1 cellular context compared by ENCODE assay signal in the genomic region with DNA sequence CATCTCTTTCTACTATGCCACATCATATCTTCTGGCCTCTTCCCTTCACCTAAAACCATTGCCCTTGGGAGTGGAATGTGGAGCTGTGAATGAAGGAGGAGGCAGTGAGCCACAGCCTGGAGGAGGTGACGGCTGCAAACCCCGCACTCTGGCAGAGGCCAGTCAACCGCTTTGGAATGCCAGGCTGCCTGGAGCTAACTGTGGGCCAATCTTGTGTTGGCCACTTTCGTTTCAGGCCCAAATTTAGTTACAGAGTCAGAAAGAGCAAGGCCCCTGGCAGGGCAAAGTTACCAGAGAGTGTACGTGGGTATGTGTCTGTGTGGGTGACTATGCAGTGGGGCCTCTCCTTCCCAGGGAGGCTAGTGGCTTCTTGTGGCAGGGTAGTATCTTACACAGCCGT.
TF ChIP-seq lines count a peak whose summit lies in the region.

No MANE protein-coding gene starts in this region.

TF ChIP-seq in SK-N-SH treated with all-trans-retinoic acid at 6 μM for 48 hours, 23 proteins besides CTCF, POLR2A, EP300 and RAD21 (continued from another document):
- no peak for TF ChIP-seq BACH2 (CRISPR knock-in tag; IDR thresholded peaks at IDR 0.05; ENCODE audit: borderline replicate concordance)
- TF ChIP-seq SNAI2 (CRISPR knock-in tag; IDR thresholded peaks at IDR 0.05), result no peak
- TF ChIP-seq ZNF8 (CRISPR knock-in tag; IDR thresholded peaks at IDR 0.05), result no peak
- TF ChIP-seq ZFP30 (CRISPR knock-in tag; IDR thresholded peaks at IDR 0.05), result no peak
- no peak for TF ChIP-seq CSRNP3 (CRISPR knock-in tag; IDR thresholded peaks at IDR 0.05)
- TF ChIP-seq TCF4 (CRISPR knock-in tag; IDR thresholded peaks at IDR 0.05; ENCODE audit: borderline replicate concordance), result no peak
- TF ChIP-seq RARB (CRISPR knock-in tag; IDR thresholded peaks at IDR 0.05), result no peak
- TF ChIP-seq, protein P1, sequence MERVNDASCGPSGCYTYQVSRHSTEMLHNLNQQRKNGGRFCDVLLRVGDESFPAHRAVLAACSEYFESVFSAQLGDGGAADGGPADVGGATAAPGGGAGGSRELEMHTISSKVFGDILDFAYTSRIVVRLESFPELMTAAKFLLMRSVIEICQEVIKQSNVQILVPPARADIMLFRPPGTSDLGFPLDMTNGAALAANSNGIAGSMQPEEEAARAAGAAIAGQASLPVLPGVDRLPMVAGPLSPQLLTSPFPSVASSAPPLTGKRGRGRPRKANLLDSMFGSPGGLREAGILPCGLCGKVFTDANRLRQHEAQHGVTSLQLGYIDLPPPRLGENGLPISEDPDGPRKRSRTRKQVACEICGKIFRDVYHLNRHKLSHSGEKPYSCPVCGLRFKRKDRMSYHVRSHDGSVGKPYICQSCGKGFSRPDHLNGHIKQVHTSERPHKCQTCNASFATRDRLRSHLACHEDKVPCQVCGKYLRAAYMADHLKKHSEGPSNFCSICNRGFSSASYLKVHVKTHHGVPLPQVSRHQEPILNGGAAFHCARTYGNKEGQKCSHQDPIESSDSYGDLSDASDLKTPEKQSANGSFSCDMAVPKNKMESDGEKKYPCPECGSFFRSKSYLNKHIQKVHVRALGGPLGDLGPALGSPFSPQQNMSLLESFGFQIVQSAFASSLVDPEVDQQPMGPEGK (CRISPR knock-in tag; IDR thresholded peaks at IDR 0.05; ENCODE audit: borderline replicate concordance), result no peak
- TF ChIP-seq TSHZ2 (CRISPR knock-in tag; IDR thresholded peaks at IDR 0.05), result no peak
